Comparison of ENCODE assay signal across 8 cellular contexts in the genomic region with DNA sequence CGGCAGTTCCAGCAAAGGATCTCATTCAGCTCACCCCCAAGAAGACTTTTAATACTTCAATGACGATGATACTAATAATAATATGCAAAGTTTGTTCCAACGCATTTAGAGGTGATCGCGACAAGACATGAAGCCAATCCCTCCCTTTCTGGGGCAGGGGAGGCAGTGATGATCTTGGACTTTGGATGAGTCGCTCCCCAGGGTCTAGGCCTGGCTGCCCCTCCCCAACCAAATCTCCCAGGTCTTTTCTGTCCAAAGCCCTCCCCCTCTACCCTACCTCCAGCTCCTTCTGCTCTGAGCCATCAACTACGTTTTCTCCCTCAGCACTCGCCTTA. TPM values are rescaled to one million over a fixed set of nuclear protein-coding genes. Genes with fewer than 3 reads are reported as not detected.
DNase-seq lines count a peak whose midpoint lies in the region; FAIRE-seq and TF ChIP-seq lines count a peak whose summit lies in the region.

No MANE protein-coding gene starts in this region.

- TF ChIP-seq CTCF in RWPE1 (conservative IDR thresholded peaks at IDR 0.05; ENCODE audit: low read depth) (no peak), epithelial cell of esophagus (IDR thresholded peaks at IDR 0.05; ENCODE audit: insufficient read depth, low read depth, low read length, missing control alignments) (no peak), osteocyte (IDR thresholded peaks at IDR 0.05) (no peak), D721Med (IDR thresholded peaks at IDR 0.05; ENCODE audit: insufficient read depth, missing control alignments) (no peak)

- no peaks in the 10 kb centered on the region for H3K36me3 ChIP-seq in CD8-positive, alpha-beta memory T cell (ENCODE audit: insufficient read depth, low read length)

- no peak for DNase-seq in CD8-positive, alpha-beta memory T cell
- no peak for DNase-seq in RWPE1 (ENCODE audit: low spot score)
- DNase-seq in epithelial cell of esophagus (ENCODE audit: low read depth), result no peak
- no peak for DNase-seq in osteocyte (ENCODE audit: extremely low spot score, unreplicated experiment)
- no peak for DNase-seq in AG20443 (ENCODE audit: low spot score)
- DNase-seq in cerebellum (ENCODE audit: low spot score), result no peak
- no peak for DNase-seq in D721Med (ENCODE audit: insufficient read length, low spot score)
- no peak for DNase-seq in Kasumi-1 (lab: John Stamatoyannopoulos, UW)

- H3K9me3 ChIP-seq in CD8-positive, alpha-beta memory T cell (ENCODE audit: low read length), result no peaks in the 10 kb centered on the region

- H3K9me3 Mint-ChIP-seq in CD8-positive, alpha-beta memory T cell, result no peaks in the 10 kb centered on the region
- no peaks in the 10 kb centered on the region for H3K9me3 Mint-ChIP-seq in osteocyte (ENCODE audit: unreplicated experiment)

- POLR2A ChIA-PET in CD8-positive, alpha-beta memory T cell (lab: Charles Lee), result interaction anchor here (0.5 to 0.7 kb wide), 2 partner anchors 90 to 254 kb away, joined by 3 read pairs; no protein-coding TSS in a partner anchor
- POLR2A ChIA-PET in RWPE1 (lab: Yijun Ruan, JAX; ENCODE audit: low non-redundant PET), result no interaction called here

- FAIRE-seq in D721Med (lab: Jason Lieb, UNC), result no peak

- peak overlapping the region in 4 of 8 donors; percentile 8 to 88 (median 50) for H3K27ac Mint-ChIP-seq in CD8-positive, alpha-beta memory T cell
- H3K27ac Mint-ChIP-seq in osteocyte (ENCODE audit: unreplicated experiment), result peak overlapping the region; percentile 89

- H3K27me3 Mint-ChIP-seq in CD8-positive, alpha-beta memory T cell, result peaks cover 50 to 56% of the 10 kb centered on the region in 2 donors
- peaks cover 43% of the 10 kb centered on the region for H3K27me3 Mint-ChIP-seq in osteocyte (ENCODE audit: unreplicated experiment)

- peaks cover 38 to 41% (median 39%) of the 10 kb centered on the region in 3 donors for H3K4me1 Mint-ChIP-seq in CD8-positive, alpha-beta memory T cell
- H3K4me1 Mint-ChIP-seq in osteocyte (ENCODE audit: unreplicated experiment), result peaks cover 17% of the 10 kb centered on the region

- peak overlapping the region; percentile 60 to 96 (median 88) for H3K4me3 Mint-ChIP-seq in CD8-positive, alpha-beta memory T cell
- H3K4me3 Mint-ChIP-seq in osteocyte (ENCODE audit: unreplicated experiment), result peak overlapping the region; percentile 88

- peak overlapping the region; percentile 47 for H3K27ac ChIP-seq in CD8-positive, alpha-beta memory T cell (ENCODE audit: low read depth, low read length)
- H3K27ac ChIP-seq in RWPE1, result peak overlapping the region; percentile 73

- peaks cover 28% of the 10 kb centered on the region for H3K4me1 ChIP-seq in CD8-positive, alpha-beta memory T cell (ENCODE audit: insufficient read depth, low read length)

- peak overlapping the region; percentile 58 for H3K4me3 ChIP-seq in CD8-positive, alpha-beta memory T cell (ENCODE audit: low read length)
- peak overlapping the region; percentile 39 for H3K4me3 ChIP-seq in epithelial cell of esophagus (ENCODE audit: low read length)

- peaks cover 11% of the 10 kb centered on the region for H3K27me3 ChIP-seq in CD8-positive, alpha-beta memory T cell (ENCODE audit: insufficient read depth, low read length, poor library complexity, severe bottlenecking)

- H3K36me3 Mint-ChIP-seq in CD8-positive, alpha-beta memory T cell, result peaks cover 0 to 1% (median 0%) of the 10 kb centered on the region in 3 donors
- no peaks in the 10 kb centered on the region for H3K36me3 Mint-ChIP-seq in osteocyte (ENCODE audit: unreplicated experiment)

- CTCF ChIA-PET in CD8-positive, alpha-beta memory T cell (lab: Charles Lee), result interaction anchor here (1.2 to 3.1 kb wide), 3 partner anchors 10 to 128 kb away, joined by 3 to 24 read pairs (median 13); no protein-coding TSS in a partner anchor
- CTCF ChIA-PET in RWPE1 (lab: Yijun Ruan, JAX), result interaction anchor here (0.6 to 1.3 kb wide), 5 partner anchors 9 to 215 kb away, joined by 3 to 6 read pairs (median 3); no protein-coding TSS in a partner anchor

RNA-seq across cellular contexts. Expression of a gene that starts 33.9 kb away (rescaled TPM):
- total RNA-seq in CD8-positive, alpha-beta memory T cell, result 1,000 to 10,000 TPM; 1,371 to 1,390 TPM
- polyA plus RNA-seq in CD8-positive, alpha-beta memory T cell, result 3,526 TPM
- total RNA-seq in osteocyte, result 293 and 316 TPM in 2 replicates
- 38.9 TPM for total RNA-seq in cerebellum
